ENCODE assay signal across 18 cellular contexts in the genomic region with DNA sequence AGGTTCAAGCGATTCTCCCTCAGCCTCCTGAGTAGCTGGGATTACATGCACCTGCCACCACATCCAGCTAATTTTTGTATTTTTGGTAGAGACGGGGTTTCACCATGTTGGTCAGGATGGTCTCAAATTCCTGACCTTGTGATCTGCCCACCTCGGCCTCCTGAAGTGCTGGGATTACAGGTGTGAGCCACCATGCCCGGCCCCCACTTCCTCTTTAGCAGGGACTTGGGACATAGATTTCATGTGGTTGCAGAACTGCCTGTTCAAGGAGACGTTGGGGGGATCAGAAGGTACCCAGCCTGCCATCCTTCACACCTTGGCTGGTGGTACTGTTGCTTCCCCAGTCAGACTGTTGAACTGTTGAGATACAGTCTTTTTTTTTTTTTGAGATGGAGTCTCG. TPM values are rescaled to one million over a fixed set of nuclear protein-coding genes. Genes with fewer than 3 reads are reported as not detected.
"Had no signal": no experiment of that assay in that cellular context is flagged by ENCODE, and none has a peak within 500 bp of the region (broad histone marks: within the 10 kb centered on the region; RNA-seq: fewer than 3 reads in every experiment).

No MANE protein-coding gene starts in this region.

RNA-seq across cellular contexts. Expression of gene F12, which starts 7.7 kb away (rescaled TPM):
- total RNA-seq: naive thymus-derived CD8-positive, alpha-beta T cell had no signal

RNA-seq across cellular contexts. Expression of gene PFN3, which starts 16.6 kb away (rescaled TPM):
- total RNA-seq: naive thymus-derived CD8-positive, alpha-beta T cell; natural killer cell treated with Interleukin-12 subunit alpha and Interleukin-12 subunit beta and Interleukin-15 and Interleukin-18, amount 100 ng/mL, for 72 hours; neural crest cell; occipital lobe; osteocyte; pancreas; posterior vena cava; prostate gland; pulmonary artery endothelial cell; right atrium auricular region; sciatic nerve; smooth muscle cell; spleen; suprapubic skin; transverse colon; ureter; vagina had no signal
- polyA plus RNA-seq: naive thymus-derived CD8-positive, alpha-beta T cell; pancreas; smooth muscle cell; spleen; thymus had no signal

RNA-seq across cellular contexts. Expression of gene SLC34A1, which starts 32.8 kb away (rescaled TPM):
- total RNA-seq: natural killer cell treated with Interleukin-12 subunit alpha and Interleukin-12 subunit beta and Interleukin-15 and Interleukin-18, amount 100 ng/mL, for 72 hours; occipital lobe; osteocyte; pancreas; posterior vena cava; prostate gland; pulmonary artery endothelial cell; right atrium auricular region; sciatic nerve; smooth muscle cell; ureter; vagina had no signal
- polyA plus RNA-seq: naive thymus-derived CD8-positive, alpha-beta T cell; pancreas; smooth muscle cell had no signal
